8 cellular contexts compared by ENCODE assay signal in the genomic region with DNA sequence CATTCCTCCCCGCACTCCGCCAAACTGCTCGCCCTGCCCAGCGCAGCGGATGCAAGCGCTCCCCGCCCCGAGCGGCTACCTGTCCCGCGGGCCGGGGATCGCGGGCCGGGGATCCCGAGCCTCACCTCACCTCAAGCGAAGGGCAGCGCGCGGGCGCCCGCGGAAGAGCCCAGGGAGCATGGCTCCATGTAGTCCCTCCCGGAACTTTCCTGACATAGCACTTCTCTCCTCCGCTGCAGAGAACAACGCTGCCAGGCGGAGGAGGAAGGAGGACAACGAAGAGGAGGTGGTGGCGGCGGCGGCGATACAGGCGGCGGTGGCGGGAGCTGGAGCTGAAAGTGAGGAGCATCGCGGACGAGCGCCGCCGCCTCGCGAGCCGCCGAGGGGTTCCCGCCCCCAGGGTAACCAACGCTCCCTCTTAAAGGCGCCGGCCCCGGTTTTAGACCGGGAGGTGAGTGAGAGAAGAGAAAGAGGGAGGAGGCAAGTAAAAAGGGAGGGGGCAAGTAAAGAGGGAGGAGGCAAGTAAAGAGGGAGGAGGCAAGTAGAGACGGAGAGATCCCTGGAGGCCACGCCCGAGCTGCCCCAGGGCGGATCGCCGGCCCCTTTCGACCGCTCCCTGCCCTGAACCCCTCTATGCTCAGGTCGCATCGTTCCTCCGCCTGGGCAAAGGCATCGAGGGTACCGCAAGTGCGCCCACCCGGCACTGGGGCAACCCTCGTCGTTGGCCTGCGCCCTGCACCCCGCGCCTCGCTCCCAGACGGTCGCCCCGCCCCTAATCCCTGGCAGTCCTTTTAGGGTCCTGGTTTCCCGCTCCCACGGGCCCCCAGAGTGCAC. TPM values are rescaled to one million over a fixed set of nuclear protein-coding genes. Genes with fewer than 3 reads are reported as not detected.
DNase-seq lines count a peak whose midpoint lies in the region; ATAC-seq, FAIRE-seq and TF ChIP-seq lines count a peak whose summit lies in the region.

GPR63 (minus strand) TSS at position 340 of the 834 bp plus-strand sequence. CDS start 37,746 bp downstream, outside the sequence.

- POLR2A ChIA-PET in activated B cell treated with CpG ODN at 0.5 μM for 24 hours (lab: Charles Lee), result no interaction called here

- no peak within 1 kb of the TSS for H3K27ac Mint-ChIP-seq in activated B cell treated with CpG ODN at 0.5 μM for 24 hours
- H3K27ac Mint-ChIP-seq in central memory CD8-positive, alpha-beta T cell (ENCODE audit: low read depth), result no peak within 1 kb of the TSS

- peaks cover 41% of the 10 kb centered on the region for H3K27me3 Mint-ChIP-seq in activated B cell treated with CpG ODN at 0.5 μM for 24 hours
- H3K27me3 Mint-ChIP-seq in central memory CD8-positive, alpha-beta T cell, result peaks cover 86% of the 10 kb centered on the region

- peaks cover 14% of the 10 kb centered on the region for H3K4me1 Mint-ChIP-seq in activated B cell treated with CpG ODN at 0.5 μM for 24 hours
- H3K4me1 Mint-ChIP-seq in central memory CD8-positive, alpha-beta T cell, result peaks cover 24% of the 10 kb centered on the region

- CTCF ChIA-PET in activated B cell treated with CpG ODN at 0.5 μM for 24 hours (lab: Charles Lee), result no interaction called here

- intact Hi-C loops in activated B cell treated with CpG ODN at 0.5 μM for 24 hours (cut with micrococcal nuclease), result loop anchor here (5.0 kb wide), 2 partner anchors 60 to 315 kb away; partner anchors contain the start of genes NDUFAF4 and UFL1

- H3K36me3 Mint-ChIP-seq in activated B cell treated with CpG ODN at 0.5 μM for 24 hours (ENCODE audit: low read depth), result no peaks in the 10 kb centered on the region
- peaks cover 3% of the 10 kb centered on the region for H3K36me3 Mint-ChIP-seq in central memory CD8-positive, alpha-beta T cell (ENCODE audit: insufficient read depth)

- no peaks in the 10 kb centered on the region for H3K9me3 Mint-ChIP-seq in activated B cell treated with CpG ODN at 0.5 μM for 24 hours
- no peaks in the 10 kb centered on the region for H3K9me3 Mint-ChIP-seq in central memory CD8-positive, alpha-beta T cell

- TF ChIP-seq CTCF in activated B cell treated with CpG ODN at 0.5 μM for 24 hours (IDR thresholded peaks at IDR 0.05), result no peak

- ATAC-seq in HG02943 (IDR thresholded peaks at IDR 0.05; ENCODE audit: low read depth, unreplicated experiment) (peak; percentile 91), activated B cell treated with CpG ODN at 0.5 μM for 24 hours (ENCODE audit: low read depth) (peak; percentile 83)
- peak; percentile 60 for ATAC-seq in central memory CD8-positive, alpha-beta T cell (replicated peaks; ENCODE audit: extremely low read depth, poor library complexity, severe bottlenecking)

- peak; percentile 78 for DNase-seq in GM18507 (ENCODE audit: extremely low spot score, insufficient read length, low read depth)
- peak; percentile 53 to 64 for DNase-seq in NCI-H1930 (lab: John Stamatoyannopoulos, UW)
- DNase-seq in activated B cell treated with CpG ODN at 0.5 μM for 24 hours, result peak; percentile 28
- DNase-seq in central memory CD8-positive, alpha-beta T cell (ENCODE audit: low spot score in 2 of 2), result peak in 1 of 2 donors; percentile 23
- peak; percentile 87 for DNase-seq in kidney tubule cell (ENCODE audit: low spot score)
- peak; percentile 40 to 55 for DNase-seq in stimulated activated CD4-positive, alpha-beta T cell treated with anti-CD3 and anti-CD28 coated beads, Interleukin-1b, Interleukin-23, amount 100 ng/mL, for 4 hours (ENCODE audit: low read depth in 2 of 2)

- H3K4me3 Mint-ChIP-seq in activated B cell treated with CpG ODN at 0.5 μM for 24 hours, result peak within 1 kb of the TSS; percentile 86
- peak within 1 kb of the TSS; percentile 89 for H3K4me3 Mint-ChIP-seq in central memory CD8-positive, alpha-beta T cell

- FAIRE-seq in A204.1 (lab: Jason Lieb, UNC), result peak; percentile 40
- FAIRE-seq in GM18507 (lab: Jason Lieb, UNC), result peak; percentile 87

RNA-seq across cellular contexts. Expression of gene GPR63, which starts in this region (rescaled TPM):
- total RNA-seq in activated B cell treated with CpG ODN at 0.5 μM for 24 hours, result 0.02 and 0.11 TPM in 2 replicates

Comparison
In these comparisons a context has a peak if more than half of its experiments do, and no peak if none do; other contexts are left out.
1. Peak in DNase-seq and ATAC-seq in activated B cell treated with CpG ODN at 0.5 μM for 24 hours; RNA of the gene not detected or under 1 TPM.